8 cellular contexts compared by ENCODE assay signal in genomic region chr11:64304316-64305072, GRCh38. TPM values are rescaled to one million over a fixed set of nuclear protein-coding genes. Genes with fewer than 3 reads are reported as not detected.
A peak's percentile ranks its signal among the peaks of the same experiment; 100 is the strongest.
DNase-seq lines count a peak whose midpoint lies in the region; ATAC-seq and TF ChIP-seq lines count a peak whose summit lies in the region.

No MANE protein-coding gene starts in this region.

- peaks cover 12 to 24% (median 19%) of the 10 kb centered on the region in 3 donors for H3K4me1 Mint-ChIP-seq in IgD-negative memory B cell

- no peaks in the 10 kb centered on the region for H3K36me3 Mint-ChIP-seq in IgD-negative memory B cell

- H3K27ac Mint-ChIP-seq in IgD-negative memory B cell, result peak overlapping the region; percentile 90 to 99 (median 98)

- TF ChIP-seq CTCF in epithelial cell of proximal tubule (conservative IDR thresholded peaks at IDR 0.05; ENCODE audit: low read depth, low read length), result peak; percentile 92

- H3K27me3 Mint-ChIP-seq in IgD-negative memory B cell, result peaks cover 14% of the 10 kb centered on the region

- H3K4me3 ChIP-seq in epithelial cell of proximal tubule (ENCODE audit: low read depth, low read length), result peak overlapping the region; percentile 68

- DNase-seq in DMS 273 treated with DMSO at 0.1 percent for 48 hours (lab: John Stamatoyannopoulos, UW), result peak; percentile 56
- DNase-seq in OCI-M1 (lab: John Stamatoyannopoulos, UW), result peak; percentile 97
- peak; percentile 94 for DNase-seq in activated T-cell treated with anti-CD3 and anti-CD28 coated beads for 4 hours
- DNase-seq in epithelial cell of proximal tubule (ENCODE audit: low read depth), result no peak
- peak; percentile 95 for DNase-seq in mucosa of gallbladder (ENCODE audit: low spot score)
- DNase-seq in stimulated activated CD8-positive, alpha-beta memory T cell treated with anti-CD3 and anti-CD28 coated beads, Interleukin-4, amount 100 ng/mL, for 4 hours (ENCODE audit: low read depth in 2 of 2, low spot score in 1 of 2), result peak; percentile 84 to 97

- no peaks in the 10 kb centered on the region for H3K9me3 Mint-ChIP-seq in IgD-negative memory B cell

- peak; percentile 31 for ATAC-seq in GM21515 (IDR thresholded peaks at IDR 0.05; ENCODE audit: unreplicated experiment)

- H3K4me3 Mint-ChIP-seq in IgD-negative memory B cell, result peak overlapping the region; percentile 87 to 98 (median 92)

RNA-seq across cellular contexts. Expression of gene ESRRA, which starts 0.8 kb away (rescaled TPM):
- polyA plus RNA-seq in IgD-negative memory B cell, result 11.2 TPM
- total RNA-seq in epithelial cell of proximal tubule (47.2 and 61.9 TPM in 2 replicates), mucosa of gallbladder (97.7 TPM)

RNA-seq across cellular contexts. Expression of gene CATSPERZ, which starts 4.3 kb away (rescaled TPM):
- not detected for polyA plus RNA-seq in IgD-negative memory B cell
- not detected in 2 replicates for total RNA-seq in epithelial cell of proximal tubule
- 0.29 TPM for total RNA-seq in mucosa of gallbladder

RNA-seq across cellular contexts. Expression of gene TRMT112, which starts 12.9 kb away (rescaled TPM):
- 560 TPM for polyA plus RNA-seq in IgD-negative memory B cell
- total RNA-seq in epithelial cell of proximal tubule (359 and 470 TPM in 2 replicates), mucosa of gallbladder (126 TPM)

RNA-seq across cellular contexts. Expression of gene KCNK4, which starts 13.4 kb away (rescaled TPM):
- not detected for polyA plus RNA-seq in IgD-negative memory B cell
- total RNA-seq in epithelial cell of proximal tubule, result 0.51 TPM in 1 of 2 replicates, not detected in the other
- total RNA-seq in mucosa of gallbladder, result not detected

RNA-seq across cellular contexts. Expression of gene PRDX5, which starts 13.4 kb away (rescaled TPM):
- 185 TPM for polyA plus RNA-seq in IgD-negative memory B cell
- total RNA-seq in epithelial cell of proximal tubule (284 and 357 TPM in 2 replicates), mucosa of gallbladder (202 TPM)
